ENCODE assay signal across 9 cellular contexts in genomic region chr2:25960920-25961319, GRCh38. TPM values are rescaled to one million over a fixed set of nuclear protein-coding genes. Genes with fewer than 3 reads are reported as not detected.
DNase-seq lines count a peak whose midpoint lies in the region; ATAC-seq and TF ChIP-seq lines count a peak whose summit lies in the region.
"Had no signal": no experiment of that assay in that cellular context is flagged by ENCODE, and none has a peak within 500 bp of the region (broad histone marks: within the 10 kb centered on the region; RNA-seq: fewer than 3 reads in every experiment).

No MANE protein-coding gene starts in this region.

- no peaks in the 10 kb centered on the region for H3K9me3 ChIP-seq in body of pancreas

- H3K9me3 Mint-ChIP-seq in naive B cell = no peaks in the 10 kb centered on the region

- intact Hi-C loops in body of pancreas (cut with DNase I) = no loop called here

- no peak overlapping the region for H3K4me3 ChIP-seq in brain microvascular endothelial cell (ENCODE audit: low read depth, low read length)
- H3K4me3 ChIP-seq in body of pancreas = no peak overlapping the region

- no peaks in the 10 kb centered on the region for H3K4me1 ChIP-seq in body of pancreas

- H3K36me3 Mint-ChIP-seq in naive B cell = no peaks in the 10 kb centered on the region

- H3K27me3 ChIP-seq in brain microvascular endothelial cell (replicated peaks) = no peaks in the 10 kb centered on the region
- no peaks in the 10 kb centered on the region for H3K27me3 ChIP-seq in body of pancreas

- TF ChIP-seq POLR2A in body of pancreas (IDR thresholded peaks at IDR 0.05) = no peak

- no peak overlapping the region for H3K27ac ChIP-seq in brain microvascular endothelial cell
- H3K27ac ChIP-seq in body of pancreas = no peak overlapping the region

- ATAC-seq in naive B cell (ENCODE audit: low read depth in 2 of 2) (peak; percentile 14 to 48), GM18870 (IDR thresholded peaks at IDR 0.05; ENCODE audit: unreplicated experiment) (no peak), HG02852 (IDR thresholded peaks at IDR 0.05; ENCODE audit: unreplicated experiment) (no peak), GM19397 (IDR thresholded peaks at IDR 0.05; ENCODE audit: unreplicated experiment) (no peak), body of pancreas (no peak)

- no peaks in the 10 kb centered on the region for H3K36me3 ChIP-seq in brain microvascular endothelial cell (replicated peaks)
- no peaks in the 10 kb centered on the region for H3K36me3 ChIP-seq in body of pancreas (replicated peaks in 1 of 2; ENCODE audit: insufficient read depth in 1 of 2, low read depth in 2 of 2)

- in situ Hi-C loops in brain microvascular endothelial cell (cut with HindIII; ENCODE audit: low pct_ligation_motif_present, low sequenced_read_pairs) = no loop called here

- H3K4me1 Mint-ChIP-seq in naive B cell = peaks cover 13 to 17% (median 14%) of the 10 kb centered on the region in 3 donors

- no peak for TF ChIP-seq CTCF in brain microvascular endothelial cell (IDR thresholded peaks at IDR 0.05; ENCODE audit: low read depth, low read length, missing control alignments)
- TF ChIP-seq CTCF in body of pancreas (IDR thresholded peaks at IDR 0.05) = no peak

- peak overlapping the region in 1 of 6 donors; percentile 63 for H3K27ac Mint-ChIP-seq in naive B cell

- peak overlapping the region in 4 of 8 donors; percentile 6 to 62 (median 43) for H3K4me3 Mint-ChIP-seq in naive B cell

- WGBS in body of pancreas, 2 donors = 57 to 66% methylated on average over 2 of the region's 2 CpGs

- H3K27me3 Mint-ChIP-seq in naive B cell = no peaks in the 10 kb centered on the region

- DNase-seq in EH (ENCODE audit: low read depth) (peak; percentile 45), MV-4-11 (lab: John Stamatoyannopoulos, UW) (peak; percentile 86), brain microvascular endothelial cell (peak; percentile 31), naive B cell (no peak), body of pancreas (no peak)
- DNase-seq: NCI-H187 had no signal

RNA-seq across cellular contexts. Expression of gene KIF3C, which starts 21.4 kb away (rescaled TPM):
- under 1 TPM; 0.16 to 0.71 (median 0.63) TPM for polyA plus RNA-seq in naive B cell (ENCODE audit: low read depth in 6 of 6)
- total RNA-seq in body of pancreas = 1 to 10 TPM in 1 of 2 donors, under 1 TPM in 1; 0.99 to 3.1 TPM

Comparison
In these comparisons a context has a peak if more than half of its experiments do, and no peak if none do; other contexts are left out.
1. DNase-seq: peak in EH (single experiment), MV-4-11 (single experiment) and brain microvascular endothelial cell (single experiment); none in naive B cell (single experiment) and body of pancreas (0 of 4).
2. ATAC-seq: peak in naive B cell (2 of 2); none in GM18870 (single experiment), HG02852 (single experiment), GM19397 (single experiment) and body of pancreas (single experiment).